In the genomic region with DNA sequence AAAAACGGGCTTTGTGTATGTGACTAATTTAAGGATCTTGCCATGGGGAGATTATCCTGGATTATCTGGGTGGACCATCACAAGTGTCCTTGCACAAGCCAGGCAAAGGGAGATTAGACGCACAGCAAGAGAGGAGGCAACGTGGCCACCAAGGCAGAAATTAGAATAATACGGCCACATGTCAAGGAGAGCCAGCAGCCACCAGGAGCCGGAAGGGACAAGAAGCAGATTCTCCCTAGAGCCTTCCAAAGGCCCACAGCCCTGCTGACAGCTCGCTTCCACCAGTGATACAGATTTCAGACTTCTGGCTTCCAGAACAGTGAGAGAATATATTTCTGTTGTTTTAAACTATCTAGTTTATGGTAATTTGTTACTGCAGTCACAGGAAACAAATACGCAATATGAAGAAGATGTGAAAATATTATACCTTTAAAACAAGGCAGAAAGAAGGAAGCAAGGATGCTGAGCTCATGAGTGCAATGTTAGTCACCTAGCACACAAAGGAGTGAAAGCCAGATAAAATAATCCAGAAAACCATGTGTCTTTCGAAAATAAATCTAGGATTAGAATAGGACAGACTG, we compare ENCODE assay signal across 1 cellular context.
TF ChIP-seq lines count a peak whose summit lies in the region.

No MANE protein-coding gene starts in this region.

TF ChIP-seq in SK-N-SH treated with all-trans-retinoic acid at 6 μM for 48 hours, 23 proteins besides CTCF, POLR2A, EP300 and RAD21 (continued from another document):
- TF ChIP-seq, protein P1, sequence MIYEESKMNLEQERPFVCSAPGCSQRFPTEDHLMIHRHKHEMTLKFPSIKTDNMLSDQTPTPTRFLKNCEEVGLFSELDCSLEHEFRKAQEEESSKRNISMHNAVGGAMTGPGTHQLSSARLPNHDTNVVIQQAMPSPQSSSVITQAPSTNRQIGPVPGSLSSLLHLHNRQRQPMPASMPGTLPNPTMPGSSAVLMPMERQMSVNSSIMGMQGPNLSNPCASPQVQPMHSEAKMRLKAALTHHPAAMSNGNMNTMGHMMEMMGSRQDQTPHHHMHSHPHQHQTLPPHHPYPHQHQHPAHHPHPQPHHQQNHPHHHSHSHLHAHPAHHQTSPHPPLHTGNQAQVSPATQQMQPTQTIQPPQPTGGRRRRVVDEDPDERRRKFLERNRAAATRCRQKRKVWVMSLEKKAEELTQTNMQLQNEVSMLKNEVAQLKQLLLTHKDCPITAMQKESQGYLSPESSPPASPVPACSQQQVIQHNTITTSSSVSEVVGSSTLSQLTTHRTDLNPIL (CRISPR knock-in tag; IDR thresholded peaks at IDR 0.05; ENCODE audit: low read depth) = no peak
